Comparison of ENCODE assay signal across 1 cellular context in the genomic region with DNA sequence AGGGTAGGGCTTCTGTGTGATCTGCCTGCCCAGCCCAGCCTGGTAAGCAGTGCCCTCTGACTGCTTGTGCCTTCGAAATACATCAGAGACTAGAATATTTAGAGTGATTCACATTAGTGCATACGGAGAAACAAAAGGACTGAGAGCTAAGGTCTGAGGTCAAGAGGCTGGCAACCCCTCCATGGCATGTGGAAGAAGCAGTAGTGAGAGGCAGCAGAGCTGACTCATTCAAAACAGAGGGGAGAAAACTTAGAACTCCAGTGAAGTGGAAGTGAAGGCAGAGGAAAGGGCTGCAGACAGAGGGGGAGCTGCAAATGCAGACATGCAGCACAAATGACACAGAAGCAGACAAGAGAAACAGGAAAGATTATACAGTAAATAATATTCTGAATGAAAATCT.
TF ChIP-seq lines count a peak whose summit lies in the region.

No MANE protein-coding gene starts in this region.

TF ChIP-seq in IMR-90, 13 proteins besides CTCF, POLR2A, EP300 and RAD21 (continued from another document):
- no peak for TF ChIP-seq RCOR1 (IDR thresholded peaks at IDR 0.05; ENCODE audit: insufficient replicate concordance, low read length)
- TF ChIP-seq SMC3 (IDR thresholded peaks at IDR 0.05; ENCODE audit: low read depth, low read length), result no peak
- TF ChIP-seq, protein P1, sequence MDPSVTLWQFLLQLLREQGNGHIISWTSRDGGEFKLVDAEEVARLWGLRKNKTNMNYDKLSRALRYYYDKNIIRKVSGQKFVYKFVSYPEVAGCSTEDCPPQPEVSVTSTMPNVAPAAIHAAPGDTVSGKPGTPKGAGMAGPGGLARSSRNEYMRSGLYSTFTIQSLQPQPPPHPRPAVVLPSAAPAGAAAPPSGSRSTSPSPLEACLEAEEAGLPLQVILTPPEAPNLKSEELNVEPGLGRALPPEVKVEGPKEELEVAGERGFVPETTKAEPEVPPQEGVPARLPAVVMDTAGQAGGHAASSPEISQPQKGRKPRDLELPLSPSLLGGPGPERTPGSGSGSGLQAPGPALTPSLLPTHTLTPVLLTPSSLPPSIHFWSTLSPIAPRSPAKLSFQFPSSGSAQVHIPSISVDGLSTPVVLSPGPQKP (IDR thresholded peaks at IDR 0.05; ENCODE audit: borderline replicate concordance, low read depth, low read length), result no peak
